ENCODE assay signal across 8 cellular contexts in genomic region chr17:74776044-74776962, GRCh38. TPM values are rescaled to one million over a fixed set of nuclear protein-coding genes. Genes with fewer than 3 reads are reported as not detected.
DNase-seq lines count a peak whose midpoint lies in the region; ATAC-seq and TF ChIP-seq lines count a peak whose summit lies in the region.

Gene NAT9 (minus strand): TSS chr17:74776345. CDS start chr17:74775698, 647 bp downstream.

- H3K27me3 ChIP-seq in BJ (ENCODE audit: control insufficient read depth, insufficient read depth, low read length), result no peaks in the 10 kb centered on the region

- peak within 1 kb of the TSS; percentile 90 for H3K27ac Mint-ChIP-seq in activated CD4-positive, alpha-beta T cell treated with anti-CD3 and anti-CD28 coated beads, Interleukin-2, amount 10 ng/mL, durations not matched to agents 7 days and 5 days

- peaks cover 74% of the 10 kb centered on the region for H3K4me1 Mint-ChIP-seq in activated CD4-positive, alpha-beta T cell treated with anti-CD3 and anti-CD28 coated beads, Interleukin-2, amount 10 ng/mL, durations not matched to agents 7 days and 5 days

- H3K4me3 Mint-ChIP-seq in activated CD4-positive, alpha-beta T cell treated with anti-CD3 and anti-CD28 coated beads, Interleukin-2, amount 10 ng/mL, durations not matched to agents 7 days and 5 days, result peak within 1 kb of the TSS; percentile 98

- peaks cover 45% of the 10 kb centered on the region for H3K36me3 Mint-ChIP-seq in activated CD4-positive, alpha-beta T cell treated with anti-CD3 and anti-CD28 coated beads, Interleukin-2, amount 10 ng/mL, durations not matched to agents 7 days and 5 days (ENCODE audit: low read depth)

- no peaks in the 10 kb centered on the region for H3K27me3 Mint-ChIP-seq in activated CD4-positive, alpha-beta T cell treated with anti-CD3 and anti-CD28 coated beads, Interleukin-2, amount 10 ng/mL, durations not matched to agents 7 days and 5 days

- POLR2A ChIA-PET in BJ (lab: Charles Lee), result interaction anchor here (0.6 kb wide), 1 partner anchor 35 kb away, joined by 4 read pairs; no protein-coding TSS in a partner anchor
- POLR2A ChIA-PET in activated CD4-positive, alpha-beta T cell treated with anti-CD3 and anti-CD28 coated beads, Interleukin-2, amount 10 ng/mL, durations not matched to agents 7 days and 5 days (lab: Charles Lee), result no interaction called here

- TF ChIP-seq CTCF in BJ (IDR thresholded peaks at IDR 0.05; ENCODE audit: insufficient read depth, low read depth, low read length), result no peak

- DNase-seq in BJ (ENCODE audit: low read depth) (peak; percentile 66), NCI-H69 (lab: John Stamatoyannopoulos, UW) (peak; percentile 98), dedifferentiated amniotic fluid mesenchymal stem cell (ENCODE audit: extremely low spot score) (peak; percentile 94), left lobe of liver (ENCODE audit: low spot score) (peak; percentile 99)
- DNase-seq in activated CD4-positive, alpha-beta T cell treated with anti-CD3 and anti-CD28 coated beads, Interleukin-2, amount 10 ng/mL, durations not matched to agents 7 days and 5 days, result peak; percentile 98
- peak; percentile 100 for DNase-seq in stimulated activated CD4-positive, alpha-beta T cell treated with anti-CD3 and anti-CD28 coated beads, Interleukin-2, amount 100 ng/mL, for 24 hours

- CTCF ChIA-PET in BJ (lab: Yijun Ruan, JAX), result interaction anchor here (0.6 to 4.0 kb wide), 7 partner anchors 14 to 86 kb away, joined by 3 to 22 read pairs (median 5); no protein-coding TSS in a partner anchor
- CTCF ChIA-PET in activated CD4-positive, alpha-beta T cell treated with anti-CD3 and anti-CD28 coated beads, Interleukin-2, amount 10 ng/mL, durations not matched to agents 7 days and 5 days (lab: Charles Lee), result interaction anchor here (0.7 to 5.4 kb wide), 11 partner anchors 9 to 119 kb away, joined by 3 to 34 read pairs (median 6); partner anchors contain the start of gene RAB37

- peaks cover 25% of the 10 kb centered on the region for H3K36me3 ChIP-seq in BJ (ENCODE audit: control insufficient read depth, insufficient read depth, low read length)

- H3K4me3 ChIP-seq in BJ (ENCODE audit: low read depth, low read length), result peak within 1 kb of the TSS; percentile 84

- no peaks in the 10 kb centered on the region for H3K9me3 Mint-ChIP-seq in activated CD4-positive, alpha-beta T cell treated with anti-CD3 and anti-CD28 coated beads, Interleukin-2, amount 10 ng/mL, durations not matched to agents 7 days and 5 days

- ATAC-seq in GM19324 (IDR thresholded peaks at IDR 0.05; ENCODE audit: low FRiP score, unreplicated experiment) (peak; percentile 82), HG03520 (IDR thresholded peaks at IDR 0.05; ENCODE audit: unreplicated experiment) (peak; percentile 65), left lobe of liver (peak; percentile 89)

RNA-seq across cellular contexts. Expression of gene NAT9, which starts in this region (rescaled TPM):
- polyA plus RNA-seq in BJ (2011; rRNA removed), result 39.5 and 50.6 TPM in 2 replicates
- polyA minus RNA-seq in BJ (2011; rRNA and poly(A)+ RNA removed), result 20.0 and 44.7 TPM in 2 replicates
- 10 to 100 TPM; 28.6 to 34.4 TPM for total RNA-seq in activated CD4-positive, alpha-beta T cell treated with anti-CD3 and anti-CD28 coated beads, Interleukin-2, amount 10 ng/mL, durations not matched to agents 7 days and 5 days
- 21.5 TPM for total RNA-seq in left lobe of liver

Comparison
In these comparisons a context has a peak if more than half of its experiments do, and no peak if none do; other contexts are left out.
1. Peak in every context shown above with its lines: DNase-seq, ATAC-seq and H3K4me3 ChIP-seq.